Comparison of ENCODE assay signal across 23 cellular contexts in genomic region chr21:26977741-26978140, GRCh38. TPM values are rescaled to one million over a fixed set of nuclear protein-coding genes. Genes with fewer than 3 reads are reported as not detected.
DNase-seq lines count a peak whose midpoint lies in the region; ATAC-seq, FAIRE-seq and TF ChIP-seq lines count a peak whose summit lies in the region.
"Had no signal": no experiment of that assay in that cellular context is flagged by ENCODE, and none has a peak within 500 bp of the region (broad histone marks: within the 10 kb centered on the region; RNA-seq: fewer than 3 reads in every experiment).

No MANE protein-coding gene starts in this region.

- no peak overlapping the region for H3K23ac ChIP-seq in IMR-90 (ENCODE audit: low read depth, low read length)
- H3K23ac ChIP-seq in mesenchymal stem cell (ENCODE audit: low read length in 2 of 2): no peak overlapping the region

- no peak overlapping the region for H3K56ac ChIP-seq in IMR-90 (ENCODE audit: extremely low read depth, insufficient read depth, low read length)

- FAIRE-seq in bronchial epithelial cell (lab: Jason Lieb, UNC): no peak
- FAIRE-seq: GM12892, H1, K562 had no signal

- TF ChIP-seq CTCF in IMR-90 (conservative IDR thresholded peaks at IDR 0.05; ENCODE audit: low read depth, low read length): no peak
- TF ChIP-seq CTCF in bronchial epithelial cell (IDR thresholded peaks at IDR 0.05; ENCODE audit: insufficient read depth, low read length, severe bottlenecking): no peak
- TF ChIP-seq CTCF in foreskin keratinocyte (conservative IDR thresholded peaks at IDR 0.05): no peak
- TF ChIP-seq CTCF in GM10266 (IDR thresholded peaks at IDR 0.05; ENCODE audit: control insufficient read depth, insufficient read depth, low read depth, missing control alignments): no peak

- no peaks in the 10 kb centered on the region for H3K4me1 Mint-ChIP-seq in CD4-positive, alpha-beta memory T cell
- H3K4me1 Mint-ChIP-seq: CD4-positive, CD25-positive, alpha-beta regulatory T cell had no signal

- dilution Hi-C loops in IMR-90 (cut with HindIII; ENCODE audit: low sequenced_read_pairs, unreplicated experiment): no loop called here

- no peak overlapping the region for H2BK120ac ChIP-seq in IMR-90 (ENCODE audit: low read depth, low read length)
- H2BK120ac ChIP-seq in mesenchymal stem cell (ENCODE audit: low read depth, low read length): no peak overlapping the region

- TF ChIP-seq RAD21 in IMR-90 (IDR thresholded peaks at IDR 0.05; ENCODE audit: low read length): no peak

- H2BK15ac ChIP-seq in IMR-90 (ENCODE audit: low read depth, low read length): no peak overlapping the region
- H2BK15ac ChIP-seq in mesenchymal stem cell (ENCODE audit: low read depth, poor library complexity, severe bottlenecking): no peak overlapping the region

- no peaks in the 10 kb centered on the region for H3K36me3 Mint-ChIP-seq in CD4-positive, alpha-beta memory T cell
- H3K36me3 Mint-ChIP-seq: CD4-positive, CD25-positive, alpha-beta regulatory T cell had no signal

- DNase-seq in AG08395 (ENCODE audit: low spot score): peak; percentile 42
- peak; percentile 61 for DNase-seq in IMR-90
- peak; percentile 37 for DNase-seq in bronchial epithelial cell (ENCODE audit: low read depth)
- DNase-seq in mesenchymal stem cell: peak; percentile 19
- no peak for DNase-seq in foreskin keratinocyte
- DNase-seq in GM10266 (ENCODE audit: extremely low spot score): no peak
- DNase-seq in CD4-positive, alpha-beta memory T cell: no peak
- DNase-seq: BE2C; CD4-positive, CD25-positive, alpha-beta regulatory T cell; DMS153; MV-4-11; NCI-H1417; NCI-H187 treated with DMSO at 0.1 percent for 48 hours; NCI-H2227 treated with DMSO at 0.1 percent for 48 hours; NCI-H510A treated with DMSO at 0.1 percent for 48 hours; NCI-H774; SIG-M5 had no signal

- WGBS in IMR-90 (ENCODE audit: extremely low coverage in 2 of 2, insufficient read length in 1 of 2), 2 experiments: no CpG with 5 or more reads among the region's 3 CpGs
- no CpG with 5 or more reads among the region's 3 CpGs for WGBS in mesenchymal stem cell

- no peak overlapping the region for H3K27ac ChIP-seq in IMR-90 (ENCODE audit: insufficient read depth, low read length)
- no peak overlapping the region for H3K27ac ChIP-seq in mesenchymal stem cell (ENCODE audit: low read length, poor library complexity, severe bottlenecking)
- H3K27ac ChIP-seq in foreskin keratinocyte: no peak overlapping the region
- H3K27ac ChIP-seq in CD4-positive, alpha-beta memory T cell (ENCODE audit: low read depth, low read length): no peak overlapping the region
- H3K27ac ChIP-seq: 22Rv1, RWPE1 had no signal

- H2BK20ac ChIP-seq in IMR-90 (ENCODE audit: low read depth, low read length): no peak overlapping the region

- BruUV-seq in IMR-90 (replicated peaks; lab: Mats Ljungman, UMichigan): no TSS peak

- no peak for TF ChIP-seq POLR2A in IMR-90 (IDR thresholded peaks at IDR 0.05; ENCODE audit: low read depth, low read length)

- H3K14ac ChIP-seq in IMR-90 (replicated peaks; ENCODE audit: low read depth, low read length) (no peak overlapping the region), mesenchymal stem cell (ENCODE audit: low read length in 2 of 2) (no peak overlapping the region)

- no peak overlapping the region for H2BK12ac ChIP-seq in mesenchymal stem cell (ENCODE audit: low read length in 2 of 2)

- H4K5ac ChIP-seq in IMR-90 (ENCODE audit: low read depth, low read length): no peak overlapping the region

- no peak overlapping the region for H2AK9ac ChIP-seq in IMR-90 (replicated peaks; ENCODE audit: low read depth, low read length, poor library complexity)

- H3K4me2 ChIP-seq in IMR-90 (ENCODE audit: low read depth, low read length) (no peak overlapping the region), mesenchymal stem cell (ENCODE audit: low read length, poor library complexity, severe bottlenecking) (no peak overlapping the region)

- in situ Hi-C loops in IMR-90 (cut with MboI; ENCODE audit: low sequenced_read_pairs): no loop called here

- H4K8ac ChIP-seq in IMR-90 (ENCODE audit: low read depth in 2 of 2, low read length in 2 of 2) (no peak overlapping the region), mesenchymal stem cell (ENCODE audit: low read length) (no peak overlapping the region)

- H3K4ac ChIP-seq in IMR-90 (ENCODE audit: low read depth, low read length): no peak overlapping the region
- H3K4ac ChIP-seq in mesenchymal stem cell (ENCODE audit: low read depth in 1 of 2, low read length in 2 of 2): no peak overlapping the region

- H3K9ac ChIP-seq in IMR-90 (ENCODE audit: low read depth, low read length) (no peak overlapping the region), mesenchymal stem cell (ENCODE audit: low read length) (no peak overlapping the region)

- intact Hi-C loops in IMR-90 (cut with micrococcal nuclease): no loop called here
- intact Hi-C loops in CD4-positive, alpha-beta memory T cell (cut with micrococcal nuclease): no loop called here

- H2BK5ac ChIP-seq in IMR-90 (ENCODE audit: low read depth, low read length, poor library complexity, severe bottlenecking) (no peak overlapping the region), mesenchymal stem cell (ENCODE audit: low read depth, low read length, poor library complexity, severe bottlenecking) (no peak overlapping the region)

- H3K4me3 ChIP-seq in IMR-90 (ENCODE audit: insufficient read depth, low read depth, low read length) (no peak overlapping the region), bronchial epithelial cell (ENCODE audit: low read depth, low read length) (no peak overlapping the region), mesenchymal stem cell (ENCODE audit: insufficient read depth in 1 of 2, low read depth in 1 of 2, low read length in 2 of 2) (no peak overlapping the region)
- H3K4me3 ChIP-seq in CD4-positive, alpha-beta memory T cell (ENCODE audit: low read length in 2 of 2): no peak overlapping the region
- H3K4me3 ChIP-seq: K562 had no signal

- no peaks in the 10 kb centered on the region for H3K9me1 ChIP-seq in IMR-90 (ENCODE audit: insufficient read depth, low read length)

- no peaks in the 10 kb centered on the region for H3K9me3 ChIP-seq in IMR-90 (ENCODE audit: control insufficient read depth, insufficient read depth, low read length)
- peaks cover 29% of the 10 kb centered on the region for H3K9me3 ChIP-seq in mesenchymal stem cell (ENCODE audit: control insufficient read depth, low read length)
- H3K9me3 ChIP-seq in CD4-positive, alpha-beta memory T cell (ENCODE audit: control insufficient read depth in 1 of 2, low read length in 2 of 2): no peaks in the 10 kb centered on the region
- H3K9me3 ChIP-seq: BE2C had no signal

- POLR2A ChIA-PET in IMR-90 (lab: Charles Lee; ENCODE audit: unreplicated experiment): no interaction called here
- POLR2A ChIA-PET in CD4-positive, alpha-beta memory T cell (lab: Charles Lee; ENCODE audit: partially characterized antibody): no interaction called here

- H3K36me3 ChIP-seq in IMR-90 (ENCODE audit: control insufficient read depth, insufficient read depth, low read length) (no peaks in the 10 kb centered on the region), bronchial epithelial cell (ENCODE audit: control insufficient read depth, insufficient read depth, low read length) (no peaks in the 10 kb centered on the region), mesenchymal stem cell (ENCODE audit: control insufficient read depth in 1 of 2, insufficient read depth in 2 of 2, low read depth in 1 of 2, low read length in 2 of 2) (no peaks in the 10 kb centered on the region)
- no peaks in the 10 kb centered on the region for H3K36me3 ChIP-seq in CD4-positive, alpha-beta memory T cell (ENCODE audit: insufficient read depth, low read length)
- H3K36me3 ChIP-seq: BE2C had no signal

- peaks cover 0 to 1% of the 10 kb centered on the region in 2 donors for H3K27me3 Mint-ChIP-seq in CD4-positive, alpha-beta memory T cell
- H3K27me3 Mint-ChIP-seq: CD4-positive, CD25-positive, alpha-beta regulatory T cell had no signal

- no peaks in the 10 kb centered on the region for H3K27me3 ChIP-seq in IMR-90 (ENCODE audit: control insufficient read depth, insufficient read depth, low read length)
- H3K27me3 ChIP-seq in bronchial epithelial cell (ENCODE audit: control insufficient read depth, insufficient read depth, low read length): peaks cover 2% of the 10 kb centered on the region
- H3K27me3 ChIP-seq in mesenchymal stem cell (ENCODE audit: control insufficient read depth in 1 of 2, insufficient read depth in 1 of 2, low read length in 2 of 2): no peaks in the 10 kb centered on the region
- H3K27me3 ChIP-seq in foreskin keratinocyte: peaks cover 19% of the 10 kb centered on the region
- H3K27me3 ChIP-seq in CD4-positive, alpha-beta memory T cell (ENCODE audit: insufficient read depth, low read length): no peaks in the 10 kb centered on the region
- H3K27me3 ChIP-seq: BE2C had no signal

- no peaks in the 10 kb centered on the region for H4K20me1 ChIP-seq in IMR-90 (ENCODE audit: insufficient read depth, low read length)

- ATAC-seq in IMR-90 (ENCODE audit: low read depth) (no peak), foreskin keratinocyte (no peak), HG03378 (IDR thresholded peaks at IDR 0.05; ENCODE audit: unreplicated experiment) (no peak)
- ATAC-seq: K562 had no signal

- H3K18ac ChIP-seq in IMR-90 (ENCODE audit: low read depth, low read length) (no peak overlapping the region), mesenchymal stem cell (ENCODE audit: low read depth in 1 of 2, low read length in 2 of 2) (no peak overlapping the region)

- no peak overlapping the region for H3K4me3 Mint-ChIP-seq in CD4-positive, alpha-beta memory T cell
- H3K4me3 Mint-ChIP-seq: CD4-positive, CD25-positive, alpha-beta regulatory T cell had no signal

- no peak overlapping the region for H4K91ac ChIP-seq in IMR-90 (ENCODE audit: insufficient read depth, low read depth, low read length)
- H4K91ac ChIP-seq in mesenchymal stem cell (ENCODE audit: low read length): no peak overlapping the region

- H3K4me1 ChIP-seq in IMR-90 (ENCODE audit: control insufficient read depth, insufficient read depth, low read length) (no peaks in the 10 kb centered on the region), mesenchymal stem cell (ENCODE audit: control insufficient read depth, insufficient read depth, low read depth, low read length) (no peaks in the 10 kb centered on the region), foreskin keratinocyte (no peaks in the 10 kb centered on the region)
- no peaks in the 10 kb centered on the region for H3K4me1 ChIP-seq in CD4-positive, alpha-beta memory T cell (ENCODE audit: insufficient read depth, low read length)
- H3K4me1 ChIP-seq: BE2C had no signal

- no peak overlapping the region for H2AFZ ChIP-seq in IMR-90 (replicated peaks; ENCODE audit: low read length, poor library complexity)
- H2AFZ ChIP-seq in mesenchymal stem cell (ENCODE audit: low read depth, low read length): no peak overlapping the region

- H3K27ac Mint-ChIP-seq in CD4-positive, alpha-beta memory T cell: no peak overlapping the region
- H3K27ac Mint-ChIP-seq: CD4-positive, CD25-positive, alpha-beta regulatory T cell had no signal

- H3K79me1 ChIP-seq in IMR-90 (ENCODE audit: low read depth in 1 of 2, low read length in 2 of 2) (no peaks in the 10 kb centered on the region), mesenchymal stem cell (replicated peaks; ENCODE audit: low read length, poor library complexity, severe bottlenecking) (no peaks in the 10 kb centered on the region)

- CTCF ChIA-PET in IMR-90 (lab: Yijun Ruan, JAX): no interaction called here
- CTCF ChIA-PET in CD4-positive, alpha-beta memory T cell (lab: Charles Lee; ENCODE audit: partially characterized antibody): no interaction called here

- H3K9me3 Mint-ChIP-seq in CD4-positive, alpha-beta memory T cell: peaks cover 0 to 8% (median 3%) of the 10 kb centered on the region in 8 donors

- H2AK5ac ChIP-seq in IMR-90 (ENCODE audit: low read depth, low read length) (no peak overlapping the region), mesenchymal stem cell (ENCODE audit: low read length, severe bottlenecking) (no peak overlapping the region)

RNA-seq across cellular contexts. Expression of gene ADAMTS5, which starts 10.9 kb away (rescaled TPM):
- total RNA-seq in IMR-90 (2012; rRNA removed) (0.54 and 1.1 TPM in 2 replicates), bronchial epithelial cell (0.26 TPM in 1 of 2 replicates, not detected in the other), foreskin keratinocyte (not detected in 2 replicates)
- polyA plus RNA-seq in IMR-90 (2012; rRNA removed) (0.46 and 0.58 TPM in 2 replicates), foreskin keratinocyte (not detected in 2 replicates)
- polyA plus RNA-seq in IMR-90 (2012; cell fraction: cytosol; rRNA removed): 0.25 and 0.28 TPM in 2 replicates
- 0.59 and 0.64 TPM in 2 replicates for polyA plus RNA-seq in IMR-90 (2012; cell fraction: nucleus; rRNA removed; ENCODE audit: low replicate concordance)
- 5.6 TPM for polyA plus RNA-seq in mesenchymal stem cell (2013, experiment 1 of 2)
- 5.6 TPM for polyA plus RNA-seq in mesenchymal stem cell (2013, experiment 2 of 2)
- total RNA-seq in CD4-positive, alpha-beta memory T cell: not detected
- polyA plus RNA-seq in CD4-positive, alpha-beta memory T cell: not detected
- total RNA-seq: CD4-positive, CD25-positive, alpha-beta regulatory T cell; K562 had no signal
- polyA plus RNA-seq: CD4-positive, CD25-positive, alpha-beta regulatory T cell; K562 had no signal

Comparison
In these comparisons a context has a peak if more than half of its experiments do, and no peak if none do; other contexts are left out.
1. DNase-seq: peak in AG08395 (single experiment), IMR-90 (single experiment), bronchial epithelial cell (single experiment) and mesenchymal stem cell (single experiment); none in foreskin keratinocyte (0 of 2), GM10266 (single experiment) and CD4-positive, alpha-beta memory T cell (0 of 5).